ENCODE assay signal across 9 cellular contexts in the genomic region with DNA sequence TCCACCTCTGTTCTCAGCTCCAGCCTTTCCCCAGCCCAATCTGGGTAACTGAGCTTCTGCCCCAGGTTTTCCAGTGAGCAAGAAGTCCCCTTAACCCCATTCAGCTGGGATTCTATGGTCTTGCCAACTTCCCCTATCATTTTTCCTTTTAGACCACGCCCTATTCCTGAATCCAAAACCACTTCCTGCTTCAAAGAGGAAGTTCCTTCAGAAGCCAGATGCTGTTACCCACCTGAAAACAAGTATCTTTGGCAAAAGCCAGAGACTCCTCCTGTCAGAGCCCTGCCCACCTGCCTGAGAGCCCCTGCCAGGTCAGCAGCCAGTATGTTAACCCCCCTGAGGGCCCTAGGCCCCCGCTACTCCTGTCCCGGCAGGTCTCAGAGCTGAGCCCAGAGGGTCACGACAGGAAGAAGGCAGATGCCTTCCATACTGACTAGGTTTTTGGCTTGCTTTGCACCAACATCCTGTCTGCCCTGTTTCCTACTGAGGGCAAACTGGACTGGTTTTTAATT. TPM values are rescaled to one million over a fixed set of nuclear protein-coding genes. Genes with fewer than 3 reads are reported as not detected.
A peak's percentile ranks its signal among the peaks of the same experiment; 100 is the strongest.
DNase-seq lines count a peak whose midpoint lies in the region; ATAC-seq and TF ChIP-seq lines count a peak whose summit lies in the region.
"Had no signal": no experiment of that assay in that cellular context is flagged by ENCODE, and none has a peak within 500 bp of the region (broad histone marks: within the 10 kb centered on the region; RNA-seq: fewer than 3 reads in every experiment).

No MANE protein-coding gene starts in this region.

- no peak overlapping the region for H3K4me3 Mint-ChIP-seq in activated B cell treated with CpG ODN at 0.5 μM for 24 hours

- peak overlapping the region; percentile 6 for H3K27ac Mint-ChIP-seq in activated B cell treated with CpG ODN at 0.5 μM for 24 hours

- H3K4me1 Mint-ChIP-seq in activated B cell treated with CpG ODN at 0.5 μM for 24 hours, result peaks cover 7% of the 10 kb centered on the region

- peak; percentile 31 for DNase-seq in AG20443 (ENCODE audit: low spot score)
- DNase-seq in HS-5 (ENCODE audit: low read depth), result peak; percentile 80
- DNase-seq in activated B cell treated with CpG ODN at 0.5 μM for 24 hours, result no peak
- DNase-seq in left lung, result no peak
- DNase-seq in GM19238 (ENCODE audit: insufficient read length, low spot score), result no peak
- no peak for DNase-seq in left lobe of liver (ENCODE audit: low spot score)
- no peak for DNase-seq in NK-92 treated with Interleukin-12 subunit alpha and Interleukin-12 subunit beta, amount 100 ng/mL, for 24 hours (lab: John Stamatoyannopoulos, UW)
- DNase-seq: activated CD4-positive, alpha-beta T cell treated with anti-CD3 and anti-CD28 coated beads for 4 hours had no signal

- TF ChIP-seq CTCF in activated B cell treated with CpG ODN at 0.5 μM for 24 hours (IDR thresholded peaks at IDR 0.05) (no peak), left lung (IDR thresholded peaks at IDR 0.05) (no peak)

- no peaks in the 10 kb centered on the region for H3K36me3 Mint-ChIP-seq in activated B cell treated with CpG ODN at 0.5 μM for 24 hours (ENCODE audit: low read depth)

- H3K4me3 ChIP-seq in left lung, result no peak overlapping the region

- H3K36me3 ChIP-seq in left lung, result no peaks in the 10 kb centered on the region

- H3K27ac ChIP-seq in left lung, result peak overlapping the region; percentile 85

- ATAC-seq in activated B cell treated with CpG ODN at 0.5 μM for 24 hours (ENCODE audit: low read depth) (peak; percentile 7), left lung (peak; percentile 2), GM21723 (IDR thresholded peaks at IDR 0.05; ENCODE audit: unreplicated experiment) (no peak), left lobe of liver (no peak)

- CTCF ChIA-PET in activated B cell treated with CpG ODN at 0.5 μM for 24 hours (lab: Charles Lee), result no interaction called here

- H3K4me1 ChIP-seq in left lung, result peaks cover 35 to 80% of the 10 kb centered on the region in 2 donors

- H3K9me3 ChIP-seq in left lung, result no peaks in the 10 kb centered on the region

- POLR2A ChIA-PET in activated B cell treated with CpG ODN at 0.5 μM for 24 hours (lab: Charles Lee), result no interaction called here

- intact Hi-C loops in activated B cell treated with CpG ODN at 0.5 μM for 24 hours (cut with micrococcal nuclease), result no loop called here
- intact Hi-C loops in left lung (cut with DNase I), result no loop called here

- peaks cover 14% of the 10 kb centered on the region for H3K27me3 Mint-ChIP-seq in activated B cell treated with CpG ODN at 0.5 μM for 24 hours

- H3K9me3 Mint-ChIP-seq in activated B cell treated with CpG ODN at 0.5 μM for 24 hours, result no peaks in the 10 kb centered on the region

- H3K27me3 ChIP-seq in left lung, result no peaks in the 10 kb centered on the region

RNA-seq across cellular contexts. Expression of a gene that starts 20.3 kb away (rescaled TPM):
- 0.27 and 0.64 TPM in 2 replicates for total RNA-seq in activated B cell treated with CpG ODN at 0.5 μM for 24 hours
- 100 to 1,000 TPM; 242 to 293 TPM for total RNA-seq in left lung
- 47.8 TPM for total RNA-seq in left lobe of liver

Comparison
In these comparisons a context has a peak if more than half of its experiments do, and no peak if none do; other contexts are left out.
1. DNase-seq: peak in AG20443 (single experiment) and HS-5 (single experiment); none in activated B cell treated with CpG ODN at 0.5 μM for 24 hours (single experiment), left lung (0 of 2), GM19238 (single experiment), left lobe of liver (single experiment) and NK-92 treated with Interleukin-12 subunit alpha and Interleukin-12 subunit beta, amount 100 ng/mL, for 24 hours (single experiment).
2. ATAC-seq: peak in activated B cell treated with CpG ODN at 0.5 μM for 24 hours (single experiment) and left lung (single experiment); none in GM21723 (single experiment) and left lobe of liver (single experiment).
3. RNA of a gene that starts 20.3 kb away (total RNA-seq): 242 to 293 TPM in left lung and 47.8 TPM in left lobe of liver (single experiment); 0.27 to 0.64 TPM in activated B cell treated with CpG ODN at 0.5 μM for 24 hours; every median in the first group is over 10 times any median in the second.